33 cellular contexts compared by ENCODE assay signal in genomic region chr14:68739701-68740100, GRCh38.
"Had no signal": no experiment of that assay in that cellular context is flagged by ENCODE, and none has a peak within 500 bp of the region (broad histone marks: within the 10 kb centered on the region; RNA-seq: fewer than 3 reads in every experiment).

No MANE protein-coding gene starts in this region.

- H3K4me3 Mint-ChIP-seq: nephron progenitor cell; neural progenitor cell; stimulated activated memory B cell treated with anti-CD40 and anti-IgM and Interleukin-4, amounts not matched to agents 10 μg/mL and 1 μg/mL and 100 μg/mL, for 72 hours had no signal

- H3K27ac ChIP-seq: heart right ventricle, hepatocyte, lower lobe of right lung, neural progenitor cell, parathyroid adenoma, right atrium auricular region, right lobe of liver, stomach, testis, thyroid gland, upper lobe of right lung, uterus had no signal

- H3K27ac Mint-ChIP-seq: nephron progenitor cell, progenitor cell of endocrine pancreas had no signal

- H3K36me3 Mint-ChIP-seq: naive thymus-derived CD8-positive, alpha-beta T cell; neural progenitor cell; stimulated activated memory B cell treated with anti-CD40 and anti-IgM and Interleukin-4, amounts not matched to agents 10 μg/mL and 1 μg/mL and 100 μg/mL, for 72 hours had no signal

- H3K27me3 Mint-ChIP-seq: stimulated activated memory B cell treated with anti-CD40 and anti-IgM and Interleukin-4, amounts not matched to agents 10 μg/mL and 1 μg/mL and 100 μg/mL, for 72 hours had no signal

- H3K4me3 ChIP-seq: heart right ventricle, hepatocyte, lower lobe of right lung, mucosa of descending colon, neural progenitor cell, right atrium auricular region, right lobe of liver, smooth muscle cell, stomach, testis, thyroid gland, upper lobe of right lung, uterus had no signal

- ATAC-seq: heart right ventricle; left cardiac atrium; left lobe of liver; lower lobe of right lung; mucosa of descending colon; naive thymus-derived CD8-positive, alpha-beta T cell; right lobe of liver; stimulated activated memory B cell treated with anti-CD40 and anti-IgM and Interleukin-4, amounts not matched to agents 10 μg/mL and 1 μg/mL and 100 μg/mL, for 72 hours; stimulated activated naive CD8-positive, alpha-beta T cell treated with anti-CD3 and anti-CD28 coated beads, Interleukin-15, Interleukin-2, amounts not matched to agents 100 U/mL and 50 U/mL, for 24 hours; upper lobe of right lung had no signal

- H3K9me3 ChIP-seq: lower lobe of right lung, mucosa of descending colon, neutrophil, right atrium auricular region, right lobe of liver, stomach, testis, thyroid gland, upper lobe of right lung, uterus had no signal

- H3K9me3 Mint-ChIP-seq: stimulated activated memory B cell treated with anti-CD40 and anti-IgM and Interleukin-4, amounts not matched to agents 10 μg/mL and 1 μg/mL and 100 μg/mL, for 72 hours had no signal

- H3K27me3 ChIP-seq: hepatocyte, neural progenitor cell, right atrium auricular region, right lobe of liver, stomach, testis, thyroid gland, upper lobe of right lung, uterus had no signal

- DNase-seq: heart right ventricle; kidney glomerular epithelial cell; left cardiac atrium; lower lobe of right lung; mammary epithelial cell; mesendoderm; midbrain; mucosa of descending colon; naive thymus-derived CD8-positive, alpha-beta T cell; nephron progenitor cell; occipital lobe; right lobe of liver; stimulated activated CD4-positive, alpha-beta T cell treated with anti-CD3 and anti-CD28 coated beads, Interleukin-1b, Interleukin-23, amount 100 ng/mL, for 48 hours; stimulated activated CD4-positive, alpha-beta T cell treated with anti-CD3 and anti-CD28 coated beads, Interleukin-2, amount 100 ng/mL, for 48 hours; stimulated activated CD4-positive, alpha-beta T cell treated with anti-CD3 and anti-CD28 coated beads, Interleukin-4, amount 100 ng/mL, for 4 hours; stimulated activated CD8-positive, alpha-beta memory T cell treated with anti-CD3 and anti-CD28 coated beads, Interleukin-4, amount 100 ng/mL, for 48 hours; stimulated activated naive CD8-positive, alpha-beta T cell treated with anti-CD3 and anti-CD28 coated beads, Interleukin-15, Interleukin-2, amounts not matched to agents 100 U/mL and 50 U/mL, for 24 hours; stomach; testis; thyroid gland; trophoblast cell; upper lobe of right lung; uterus had no signal

- FAIRE-seq: keratinocyte had no signal

- H3K36me3 ChIP-seq: heart right ventricle, lower lobe of right lung, neural progenitor cell, neutrophil, right atrium auricular region, right lobe of liver, stomach, thyroid gland, upper lobe of right lung, uterus had no signal

- H3K4me2 ChIP-seq: hepatocyte, neural progenitor cell, smooth muscle cell had no signal

- H2AFZ ChIP-seq: hepatocyte, neural progenitor cell, parathyroid adenoma had no signal

- H3K79me2 ChIP-seq: hepatocyte, parathyroid adenoma had no signal

- H3K9ac ChIP-seq: neural progenitor cell, parathyroid adenoma had no signal
